14 cellular contexts compared by ENCODE assay signal in genomic region chr14:71703477-71703876, GRCh38.
DNase-seq lines count a peak whose midpoint lies in the region; ATAC-seq and TF ChIP-seq lines count a peak whose summit lies in the region.
"Had no signal": no experiment of that assay in that cellular context is flagged by ENCODE, and none has a peak within 500 bp of the region (broad histone marks: within the 10 kb centered on the region; RNA-seq: fewer than 3 reads in every experiment).

No MANE protein-coding gene starts in this region.

- POLR2A ChIA-PET in naive thymus-derived CD8-positive, alpha-beta T cell (lab: Charles Lee) = no interaction called here

- H3K27me3 ChIP-seq in dorsolateral prefrontal cortex (no peaks in the 10 kb centered on the region), sigmoid colon (no peaks in the 10 kb centered on the region)
- H3K27me3 ChIP-seq: colonic mucosa, hepatocyte, vagina had no signal

- no peak for TF ChIP-seq CTCF in dorsolateral prefrontal cortex (IDR thresholded peaks at IDR 0.05 in 54 of 56, conservative IDR thresholded peaks at IDR 0.05 in 2 of 56; ENCODE audit: low read depth in 1 of 56, partially characterized antibody in 56 of 56)
- TF ChIP-seq CTCF in nephron (IDR thresholded peaks at IDR 0.05; ENCODE audit: unreplicated experiment in 3 of 3) = no peak
- no peak for TF ChIP-seq CTCF in sigmoid colon (IDR thresholded peaks at IDR 0.05)

- peaks cover 43% of the 10 kb centered on the region for H3K4me1 Mint-ChIP-seq in nephron
- peaks cover 0 to 3% (median 0%) of the 10 kb centered on the region in 4 donors for H3K4me1 Mint-ChIP-seq in naive thymus-derived CD8-positive, alpha-beta T cell

- TF ChIP-seq EP300 in sigmoid colon (IDR thresholded peaks at IDR 0.05) = no peak

- H3K4me3 ChIP-seq in dorsolateral prefrontal cortex (peak overlapping the region in 1 of 59 donors; percentile 10), sigmoid colon (no peak overlapping the region)
- H3K4me3 ChIP-seq: colonic mucosa, hepatocyte, vagina had no signal

- H3K4me1 ChIP-seq in sigmoid colon = peaks cover 0 to 29% (median 14%) of the 10 kb centered on the region in 4 donors
- H3K4me1 ChIP-seq: colonic mucosa had no signal

- peaks cover 0 to 9% (median 2%) of the 10 kb centered on the region in 4 donors for H3K36me3 ChIP-seq in sigmoid colon

- H3K9me3 Mint-ChIP-seq in nephron = no peaks in the 10 kb centered on the region
- H3K9me3 Mint-ChIP-seq in naive thymus-derived CD8-positive, alpha-beta T cell = no peaks in the 10 kb centered on the region
- H3K9me3 Mint-ChIP-seq: activated T-cell treated with anti-CD3 and anti-CD28 coated beads, Interleukin-2, amount 50 U/mL, for 4 hours; IgD-negative memory B cell had no signal

- H3K27ac ChIP-seq in dorsolateral prefrontal cortex = peak overlapping the region in 42 of 59 donors; percentile 1 to 76 (median 43)
- H3K27ac ChIP-seq in sigmoid colon = no peak overlapping the region
- H3K27ac ChIP-seq: colonic mucosa, hepatocyte, vagina had no signal

- no peak for ATAC-seq in HG02938 (IDR thresholded peaks at IDR 0.05; ENCODE audit: unreplicated experiment)
- no peak for ATAC-seq in naive thymus-derived CD8-positive, alpha-beta T cell
- ATAC-seq: activated T-cell treated with anti-CD3 and anti-CD28 coated beads, Interleukin-2, amount 50 U/mL, for 4 hours had no signal

- intact Hi-C loops in dorsolateral prefrontal cortex (cut with DNase I) (no loop called here), sigmoid colon (cut with DNase I) (no loop called here)

- H3K27me3 Mint-ChIP-seq in nephron (ENCODE audit: low read depth) = no peaks in the 10 kb centered on the region
- H3K27me3 Mint-ChIP-seq in naive thymus-derived CD8-positive, alpha-beta T cell = no peaks in the 10 kb centered on the region
- H3K27me3 Mint-ChIP-seq: IgD-negative memory B cell had no signal

- peak; percentile 70 for DNase-seq in DMS 273 (lab: John Stamatoyannopoulos, UW; ENCODE audit: unreplicated experiment)
- peak; percentile 83 for DNase-seq in NCI-H2171 (lab: John Stamatoyannopoulos, UW)
- peak in 4 of 10 donors; percentile 26 to 62 (median 34) for DNase-seq in dorsolateral prefrontal cortex
- no peak for DNase-seq in naive thymus-derived CD8-positive, alpha-beta T cell
- DNase-seq in sigmoid colon = no peak
- no peak for DNase-seq in GM19240 (ENCODE audit: insufficient read length, low spot score)
- DNase-seq: activated T-cell treated with anti-CD3 and anti-CD28 coated beads, Interleukin-2, amount 50 U/mL, for 4 hours; colonic mucosa; NCI-H2081 treated with DMSO at 0.1 percent for 48 hours had no signal

- no peaks in the 10 kb centered on the region for H3K9me3 ChIP-seq in sigmoid colon
- H3K9me3 ChIP-seq: colonic mucosa, vagina had no signal

- H3K27ac Mint-ChIP-seq in nephron = peak overlapping the region; percentile 87 to 92 (median 90)
- H3K27ac Mint-ChIP-seq in naive thymus-derived CD8-positive, alpha-beta T cell = no peak overlapping the region
- H3K27ac Mint-ChIP-seq: IgD-negative memory B cell had no signal

- WGBS in sigmoid colon, 2 donors = 72 to 89% methylated on average over 4 of the region's 4 CpGs

- H3K36me3 Mint-ChIP-seq in nephron (ENCODE audit: low read depth) = peaks cover 32% of the 10 kb centered on the region
- H3K36me3 Mint-ChIP-seq in naive thymus-derived CD8-positive, alpha-beta T cell = peaks cover 18 to 61% (median 43%) of the 10 kb centered on the region in 3 donors

- H3K4me3 Mint-ChIP-seq in nephron = no peak overlapping the region
- no peak overlapping the region for H3K4me3 Mint-ChIP-seq in naive thymus-derived CD8-positive, alpha-beta T cell
- H3K4me3 Mint-ChIP-seq: activated T-cell treated with anti-CD3 and anti-CD28 coated beads, Interleukin-2, amount 50 U/mL, for 4 hours; IgD-negative memory B cell had no signal

- no peak for TF ChIP-seq POLR2A in sigmoid colon (IDR thresholded peaks at IDR 0.05)

Comparison
In these comparisons a context has a peak if more than half of its experiments do, and no peak if none do; other contexts are left out.
1. DNase-seq: peak in DMS 273 (single experiment) and NCI-H2171 (single experiment); none in naive thymus-derived CD8-positive, alpha-beta T cell (0 of 10), sigmoid colon (single experiment) and GM19240 (single experiment).
2. H3K27ac ChIP-seq: peak in dorsolateral prefrontal cortex (42 of 59); none in sigmoid colon (0 of 4).
3. H3K27ac Mint-ChIP-seq: peak in nephron (3 of 3); none in naive thymus-derived CD8-positive, alpha-beta T cell (0 of 10).